In genomic region chr6:136612666-136613389, GRCh38 we compare ENCODE assay signal across 18 cellular contexts.
"Had no signal": no experiment of that assay in that cellular context is flagged by ENCODE, and none has a peak within 500 bp of the region (broad histone marks: within the 10 kb centered on the region; RNA-seq: fewer than 3 reads in every experiment).

No MANE protein-coding gene starts in this region.

- H3K36me3 Mint-ChIP-seq: brain, neural progenitor cell had no signal

- H3K36me3 ChIP-seq: neural progenitor cell, pancreas, sigmoid colon had no signal

- H3K9me3 ChIP-seq: heart right ventricle, lower lobe of right lung, pancreas, sigmoid colon had no signal

- H3K4me3 ChIP-seq: heart right ventricle, lower lobe of right lung, neural progenitor cell, pancreas, sigmoid colon had no signal

- H3K4me1 Mint-ChIP-seq: brain, neural progenitor cell had no signal

- H3K4me3 Mint-ChIP-seq: activated CD4-positive, alpha-beta T cell treated with anti-CD3 and anti-CD28 coated beads, Interleukin-2, amount 10 ng/mL, durations not matched to agents 24 days and 14 days; activated naive CD8-positive, alpha-beta T cell treated with anti-CD3 and anti-CD28 coated beads, Interleukin-2, amount 10 ng/mL, durations not matched to agents 7 days and 5 days; activated T-helper 1 cell treated with anti-CD3 and anti-CD28 coated beads, Interleukin-12 subunit alpha, Interleukin-12 subunit beta, Interleukin-2, Interleukin-4 antibody, amounts not matched to agents 30 ng/mL and 10 ng/mL and 1 ng/mL, durations not matched to agents 14 hours and 24 hours and 36 hours; brain; central memory CD8-positive, alpha-beta T cell; effector memory CD8-positive, alpha-beta T cell; mesothelial cell of epicardium; neural progenitor cell; stimulated activated effector memory CD8-positive, alpha-beta T cell treated with anti-CD3 and anti-CD28 coated beads, Interleukin-12 subunit alpha, Interleukin-12 subunit beta, amount 100 ng/mL, for 72 hours had no signal

- H3K27me3 Mint-ChIP-seq: activated CD4-positive, alpha-beta T cell treated with anti-CD3 and anti-CD28 coated beads, Interleukin-2, amount 10 ng/mL, durations not matched to agents 24 days and 14 days; activated naive CD8-positive, alpha-beta T cell treated with anti-CD3 and anti-CD28 coated beads, Interleukin-2, amount 10 ng/mL, durations not matched to agents 7 days and 5 days; central memory CD8-positive, alpha-beta T cell; effector memory CD8-positive, alpha-beta T cell had no signal

- H2AFZ ChIP-seq: neural progenitor cell had no signal

- H3K9ac ChIP-seq: neural progenitor cell had no signal

- H3K27me3 ChIP-seq: heart right ventricle, neural progenitor cell, pancreas, sigmoid colon had no signal

- ATAC-seq: effector memory CD8-positive, alpha-beta T cell; heart right ventricle; left colon; lower lobe of right lung; pancreas; stimulated activated effector memory CD8-positive, alpha-beta T cell treated with anti-CD3 and anti-CD28 coated beads, Interleukin-12 subunit alpha, Interleukin-12 subunit beta, amount 100 ng/mL, for 72 hours had no signal

- H3K4me2 ChIP-seq: neural progenitor cell had no signal

- DNase-seq: activated CD4-positive, alpha-beta T cell treated with anti-CD3 and anti-CD28 coated beads, Interleukin-2, amount 10 ng/mL, durations not matched to agents 24 days and 14 days; activated CD4-positive, CD25-positive, alpha-beta regulatory T cell; activated CD8-positive, alpha-beta memory T cell treated with anti-CD3 and anti-CD28 coated beads, Interleukin-2, amount 50 U/mL, for 48 hours; activated naive CD8-positive, alpha-beta T cell treated with anti-CD3 and anti-CD28 coated beads, Interleukin-2, amount 10 ng/mL, durations not matched to agents 7 days and 5 days; dermis blood vessel endothelial cell; effector memory CD8-positive, alpha-beta T cell; heart right ventricle; left colon; lower lobe of right lung; pancreas; sigmoid colon; T-helper 2 cell had no signal

- H3K9me3 Mint-ChIP-seq: activated CD4-positive, alpha-beta T cell treated with anti-CD3 and anti-CD28 coated beads, Interleukin-2, amount 10 ng/mL, durations not matched to agents 24 days and 14 days; activated naive CD8-positive, alpha-beta T cell treated with anti-CD3 and anti-CD28 coated beads, Interleukin-2, amount 10 ng/mL, durations not matched to agents 7 days and 5 days; activated T-helper 1 cell treated with anti-CD3 and anti-CD28 coated beads, Interleukin-12 subunit alpha, Interleukin-12 subunit beta, Interleukin-2, Interleukin-4 antibody, amounts not matched to agents 30 ng/mL and 10 ng/mL and 1 ng/mL, durations not matched to agents 14 hours and 24 hours and 36 hours; central memory CD8-positive, alpha-beta T cell; effector memory CD8-positive, alpha-beta T cell; mesothelial cell of epicardium; neural progenitor cell; stimulated activated effector memory CD8-positive, alpha-beta T cell treated with anti-CD3 and anti-CD28 coated beads, Interleukin-12 subunit alpha, Interleukin-12 subunit beta, amount 100 ng/mL, for 72 hours had no signal

- H3K27ac ChIP-seq: heart right ventricle, lower lobe of right lung, neural progenitor cell, pancreas, sigmoid colon had no signal

- H3K27ac Mint-ChIP-seq: activated CD4-positive, alpha-beta T cell treated with anti-CD3 and anti-CD28 coated beads, Interleukin-2, amount 10 ng/mL, durations not matched to agents 24 days and 14 days; activated naive CD8-positive, alpha-beta T cell treated with anti-CD3 and anti-CD28 coated beads, Interleukin-2, amount 10 ng/mL, durations not matched to agents 7 days and 5 days; activated T-helper 1 cell treated with anti-CD3 and anti-CD28 coated beads, Interleukin-12 subunit alpha, Interleukin-12 subunit beta, Interleukin-2, Interleukin-4 antibody, amounts not matched to agents 30 ng/mL and 10 ng/mL and 1 ng/mL, durations not matched to agents 14 hours and 24 hours and 36 hours; brain; mesothelial cell of epicardium; neural progenitor cell had no signal
